Comparison of ENCODE assay signal across 27 cellular contexts in the genomic region with DNA sequence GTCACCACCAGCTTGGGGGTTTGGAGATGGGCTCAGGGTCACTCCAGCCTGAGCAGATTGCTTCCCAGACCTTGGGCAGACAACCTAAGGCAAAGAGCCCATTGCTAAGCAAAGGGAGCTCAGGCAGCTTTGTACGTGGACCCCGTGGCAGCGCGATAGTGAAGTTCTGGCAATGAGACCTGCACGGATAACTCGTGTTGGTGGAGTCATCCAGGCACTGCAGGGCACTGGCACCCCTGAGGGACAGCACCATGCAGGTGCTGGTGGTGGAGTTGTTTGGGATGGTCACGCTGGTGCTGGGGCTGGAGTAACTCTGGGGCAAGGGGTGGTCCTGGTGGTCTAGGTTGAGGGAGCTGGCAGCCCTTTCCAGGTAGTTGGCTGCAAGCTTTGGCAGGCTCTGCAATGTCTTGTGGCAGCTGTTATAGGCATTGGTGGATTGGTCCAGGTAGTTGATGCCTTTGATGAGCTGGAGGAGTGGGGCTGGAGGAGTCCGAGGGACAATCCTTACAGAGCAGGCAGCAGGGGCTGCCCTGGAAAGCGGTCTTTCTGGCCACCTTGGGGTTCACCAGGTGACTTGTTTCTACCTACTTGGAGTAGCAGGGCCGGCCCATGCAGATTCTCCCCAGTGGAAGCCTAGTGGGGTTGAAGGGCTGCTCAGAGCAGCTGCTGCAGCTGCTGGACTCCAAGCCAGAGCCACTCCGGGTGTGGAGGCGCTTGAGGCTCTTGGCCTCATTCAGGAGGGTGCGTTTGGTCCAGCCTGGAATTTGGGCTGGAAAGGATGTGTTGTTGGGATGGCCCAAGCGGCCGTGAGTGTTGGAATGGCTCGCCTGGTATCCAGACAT. TPM values are rescaled to one million over a fixed set of nuclear protein-coding genes. Genes with fewer than 3 reads are reported as not detected.
"Had no signal": no experiment of that assay in that cellular context is flagged by ENCODE, and none has a peak within 500 bp of the region (broad histone marks: within the 10 kb centered on the region; RNA-seq: fewer than 3 reads in every experiment).

No MANE protein-coding gene starts in this region.

- DNase-seq: cerebellar nuclear complex; effector memory CD8-positive, alpha-beta T cell; erythroblast; gastrocnemius medialis; heart right ventricle; hypothalamus; natural killer cell; stimulated activated CD4-positive, alpha-beta T cell treated with anti-CD3 and anti-CD28 coated beads, Interleukin-2, amount 100 ng/mL, for 48 hours; stimulated activated CD8-positive, alpha-beta memory T cell treated with anti-CD3 and anti-CD28 coated beads, Interleukin-4, amount 100 ng/mL, for 48 hours; stimulated activated naive B cell treated with anti-CD40 and anti-IgM and Interleukin-4, amounts not matched to agents 10 μg/mL and 1 μg/mL and 100 μg/mL, for 72 hours; stimulated activated naive CD8-positive, alpha-beta T cell treated with anti-CD3 and anti-CD28 coated beads, Interleukin-15, amount 100 ng/mL, for 72 hours; testis; upper lobe of right lung had no signal

- H3K4me3 Mint-ChIP-seq: dendritic cell treated with granulocyte-macrophage colony-stimulating factor and Interleukin-4, amounts not matched to agents 40 ng/mL and 50 ng/mL, for 4 days; effector memory CD8-positive, alpha-beta T cell; natural killer cell; stimulated activated naive B cell treated with anti-CD40 and anti-IgM and Interleukin-4, amounts not matched to agents 10 μg/mL and 1 μg/mL and 100 μg/mL, for 72 hours; stimulated activated naive CD8-positive, alpha-beta T cell treated with anti-CD3 and anti-CD28 coated beads, Interleukin-15, amount 100 ng/mL, for 72 hours had no signal

- H3K27ac ChIP-seq: gastrocnemius medialis, left lung, right atrium auricular region, testis, tibial nerve, upper lobe of right lung, vagina had no signal

- H3K36me3 Mint-ChIP-seq: natural killer cell; stimulated activated naive B cell treated with anti-CD40 and anti-IgM and Interleukin-4, amounts not matched to agents 10 μg/mL and 1 μg/mL and 100 μg/mL, for 72 hours had no signal

- H3K9me3 ChIP-seq: gastrocnemius medialis, heart right ventricle, left lung, right atrium auricular region, testis, tibial nerve, upper lobe of right lung, vagina had no signal

- H3K4me3 ChIP-seq: gastrocnemius medialis, heart right ventricle, left lung, right atrium auricular region, smooth muscle cell, testis, tibial nerve, upper lobe of right lung, vagina had no signal

- H3K9me3 Mint-ChIP-seq: dendritic cell treated with granulocyte-macrophage colony-stimulating factor and Interleukin-4, amounts not matched to agents 40 ng/mL and 50 ng/mL, for 4 days; effector memory CD8-positive, alpha-beta T cell; natural killer cell; stimulated activated naive B cell treated with anti-CD40 and anti-IgM and Interleukin-4, amounts not matched to agents 10 μg/mL and 1 μg/mL and 100 μg/mL, for 72 hours; stimulated activated naive CD8-positive, alpha-beta T cell treated with anti-CD3 and anti-CD28 coated beads, Interleukin-15, amount 100 ng/mL, for 72 hours had no signal

- H3K27me3 ChIP-seq: gastrocnemius medialis, heart right ventricle, left lung, right atrium auricular region, testis, tibial nerve, upper lobe of right lung, vagina had no signal

- H3K4me2 ChIP-seq: smooth muscle cell had no signal

- H3K27me3 Mint-ChIP-seq: dendritic cell treated with granulocyte-macrophage colony-stimulating factor and Interleukin-4, amounts not matched to agents 40 ng/mL and 50 ng/mL, for 4 days; effector memory CD8-positive, alpha-beta T cell; stimulated activated naive B cell treated with anti-CD40 and anti-IgM and Interleukin-4, amounts not matched to agents 10 μg/mL and 1 μg/mL and 100 μg/mL, for 72 hours; stimulated activated naive CD8-positive, alpha-beta T cell treated with anti-CD3 and anti-CD28 coated beads, Interleukin-15, amount 100 ng/mL, for 72 hours had no signal

- H3K36me3 ChIP-seq: gastrocnemius medialis, heart right ventricle, left lung, right atrium auricular region, tibial nerve, upper lobe of right lung, vagina had no signal

- ATAC-seq: effector memory CD8-positive, alpha-beta T cell; gastrocnemius medialis; left lung; stimulated activated naive B cell treated with anti-CD40 and anti-IgM and Interleukin-4, amounts not matched to agents 10 μg/mL and 1 μg/mL and 100 μg/mL, for 72 hours; stimulated activated naive CD8-positive, alpha-beta T cell treated with anti-CD3 and anti-CD28 coated beads, Interleukin-15, amount 100 ng/mL, for 72 hours; upper lobe of right lung had no signal

- FAIRE-seq: colon, endothelial cell of umbilical vein, islet of Langerhans had no signal

- H3K4me1 ChIP-seq: left lung had no signal

- H3K4me1 Mint-ChIP-seq: natural killer cell; stimulated activated naive B cell treated with anti-CD40 and anti-IgM and Interleukin-4, amounts not matched to agents 10 μg/mL and 1 μg/mL and 100 μg/mL, for 72 hours had no signal

- H3K27ac Mint-ChIP-seq: dendritic cell treated with granulocyte-macrophage colony-stimulating factor and Interleukin-4, amounts not matched to agents 40 ng/mL and 50 ng/mL, for 4 days; effector memory CD8-positive, alpha-beta T cell; natural killer cell; stimulated activated naive B cell treated with anti-CD40 and anti-IgM and Interleukin-4, amounts not matched to agents 10 μg/mL and 1 μg/mL and 100 μg/mL, for 72 hours; stimulated activated naive CD8-positive, alpha-beta T cell treated with anti-CD3 and anti-CD28 coated beads, Interleukin-15, amount 100 ng/mL, for 72 hours had no signal

RNA-seq across cellular contexts. Expression of a gene that starts 25.9 kb away (rescaled TPM):
- total RNA-seq: cardiac septum, endothelial cell of umbilical vein, fibroblast of lung, gastrocnemius medialis, left lung, lung microvascular endothelial cell, mononuclear cell, natural killer cell, right atrium auricular region, smooth muscle cell, subcutaneous adipose tissue, upper lobe of right lung, vagina had no signal
- polyA plus RNA-seq: fibroblast of lung, smooth muscle cell had no signal

RNA-seq across cellular contexts. Expression of a gene that starts 50.5 kb away (rescaled TPM):
- total RNA-seq: cardiac septum, endothelial cell of umbilical vein, fibroblast of lung, gastrocnemius medialis, left lung, lung microvascular endothelial cell, mononuclear cell, natural killer cell, right atrium auricular region, smooth muscle cell, subcutaneous adipose tissue, testis, upper lobe of right lung, vagina had no signal
- polyA plus RNA-seq: endothelial cell of umbilical vein, fibroblast of lung, smooth muscle cell had no signal
